ENCODE assay signal across 8 cellular contexts in the genomic region with DNA sequence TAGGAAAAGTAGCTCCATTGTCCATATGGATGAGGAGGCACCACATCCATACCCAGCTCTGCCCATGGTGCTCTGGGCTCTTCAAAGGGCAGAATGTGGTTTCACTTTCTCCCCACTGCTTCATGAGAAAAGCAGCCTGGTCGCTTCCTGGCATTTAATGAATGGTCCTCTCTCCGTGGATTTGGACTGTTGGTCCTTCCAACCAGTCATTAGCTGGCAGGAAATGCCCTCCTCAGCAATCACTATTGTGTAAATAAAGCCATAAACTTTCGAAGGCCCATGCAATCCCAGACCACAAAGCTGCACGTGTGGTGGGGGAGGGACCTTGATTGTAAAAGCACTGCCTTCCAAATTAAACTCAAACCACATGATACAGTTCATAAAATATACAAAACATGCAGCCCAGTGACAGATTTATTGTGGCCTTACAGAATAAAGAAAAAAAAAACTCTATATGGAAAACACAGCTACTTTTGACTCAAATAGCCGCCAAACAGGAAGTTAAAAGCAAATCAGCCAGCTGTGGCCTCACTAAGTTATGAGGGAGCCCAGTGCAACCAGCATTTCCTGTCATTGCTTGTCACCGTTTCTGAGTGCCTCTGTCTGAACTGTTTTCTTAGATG. TPM values are rescaled to one million over a fixed set of nuclear protein-coding genes. Genes with fewer than 3 reads are reported as not detected.
DNase-seq lines count a peak whose midpoint lies in the region; ATAC-seq and TF ChIP-seq lines count a peak whose summit lies in the region.

No MANE protein-coding gene starts in this region.

- H3K9me3 Mint-ChIP-seq in activated CD4-positive, alpha-beta T cell treated with anti-CD3 and anti-CD28 coated beads, Interleukin-2, amount 10 ng/mL, durations not matched to agents 24 days and 14 days: no peaks in the 10 kb centered on the region

- H3K23ac ChIP-seq in neuronal stem cell (ENCODE audit: low read depth, low read length, poor library complexity): no peak overlapping the region

- H3K36me3 ChIP-seq in A673 (ENCODE audit: insufficient read depth, low read length, poor library complexity, severe bottlenecking) (no peaks in the 10 kb centered on the region), neuronal stem cell (replicated peaks in 1 of 2; ENCODE audit: control insufficient read depth in 2 of 2, insufficient read depth in 2 of 2, low read length in 2 of 2) (no peaks in the 10 kb centered on the region)

- no peak overlapping the region for H2BK15ac ChIP-seq in neuronal stem cell (ENCODE audit: low read length)

- H2BK5ac ChIP-seq in neuronal stem cell (ENCODE audit: low read length): no peak overlapping the region

- peak; percentile 90 for ATAC-seq in GM18499 (IDR thresholded peaks at IDR 0.05; ENCODE audit: insufficient read depth, unreplicated experiment)
- ATAC-seq in HG02798 (IDR thresholded peaks at IDR 0.05; ENCODE audit: poor library complexity, unreplicated experiment): peak; percentile 88

- no peak overlapping the region for H4K91ac ChIP-seq in neuronal stem cell (ENCODE audit: low read depth, low read length, poor library complexity)

- POLR2A ChIA-PET in A673 (lab: Charles Lee; ENCODE audit: low non-redundant PET): no interaction called here

- no peaks in the 10 kb centered on the region for H3K27me3 Mint-ChIP-seq in activated CD4-positive, alpha-beta T cell treated with anti-CD3 and anti-CD28 coated beads, Interleukin-2, amount 10 ng/mL, durations not matched to agents 24 days and 14 days

- no peak overlapping the region for H3K14ac ChIP-seq in neuronal stem cell (ENCODE audit: low read length)

- no peak for TF ChIP-seq CTCF in A673 (conservative IDR thresholded peaks at IDR 0.05; ENCODE audit: low read depth, low read length)
- no peak for TF ChIP-seq CTCF in epithelial cell of esophagus (IDR thresholded peaks at IDR 0.05; ENCODE audit: insufficient read depth, low read depth, low read length, missing control alignments)

- no peak overlapping the region for H3K9ac ChIP-seq in neuronal stem cell (ENCODE audit: low read depth, low read length, poor library complexity)

- no peak overlapping the region for H3K4me2 ChIP-seq in neuronal stem cell (ENCODE audit: insufficient read depth, low read length, poor library complexity, severe bottlenecking)

- DNase-seq in A673 (ENCODE audit: low spot score) (peak; percentile 79), NCI-H1417 (lab: John Stamatoyannopoulos, UW) (peak; percentile 43 to 92 (median 75)), epithelial cell of esophagus (ENCODE audit: low read depth) (peak; percentile 17), neuronal stem cell (ENCODE audit: low spot score) (no peak), islet precursor cell (no peak)
- peak; percentile 77 for DNase-seq in activated CD4-positive, alpha-beta T cell treated with anti-CD3 and anti-CD28 coated beads, Interleukin-2, amount 10 ng/mL, durations not matched to agents 24 days and 14 days

- H3K4ac ChIP-seq in neuronal stem cell (ENCODE audit: low read length): no peak overlapping the region

- peak overlapping the region; percentile 67 for H2AFZ ChIP-seq in neuronal stem cell (ENCODE audit: low read length)

- no peaks in the 10 kb centered on the region for H3K9me3 ChIP-seq in A673 (ENCODE audit: low read depth, low read length, poor library complexity, severe bottlenecking)
- no peaks in the 10 kb centered on the region for H3K9me3 ChIP-seq in neuronal stem cell (replicated peaks in 1 of 2; ENCODE audit: control insufficient read depth in 2 of 2, insufficient read depth in 1 of 2, low read depth in 1 of 2, low read length in 2 of 2)

- BruUV-seq in A673 (replicated peaks; lab: Mats Ljungman, UMichigan): no TSS peak

- CTCF ChIA-PET in A673 (lab: Charles Lee): no interaction called here

- WGBS in neuronal stem cell (ENCODE audit: extremely low coverage in 2 of 2, insufficient read length in 2 of 2, insufficient replicate concordance in 1 of 2), 2 donors: no CpG with 5 or more reads among the region's 6 CpGs

- H3K4me1 ChIP-seq in A673 (ENCODE audit: insufficient read depth, low read length, poor library complexity, severe bottlenecking) (peaks cover 29% of the 10 kb centered on the region), neuronal stem cell (ENCODE audit: control insufficient read depth in 2 of 2, insufficient read depth in 1 of 2, low read depth in 1 of 2, low read length in 2 of 2) (peaks cover 2 to 17% of the 10 kb centered on the region in 2 donors)

- H2AK5ac ChIP-seq in neuronal stem cell (ENCODE audit: low read depth, low read length): no peak overlapping the region

- peaks cover 17% of the 10 kb centered on the region for H3K4me1 Mint-ChIP-seq in activated CD4-positive, alpha-beta T cell treated with anti-CD3 and anti-CD28 coated beads, Interleukin-2, amount 10 ng/mL, durations not matched to agents 24 days and 14 days

- peak overlapping the region; percentile 74 for H3K27ac ChIP-seq in A673 (ENCODE audit: low read depth, low read length, poor library complexity, severe bottlenecking)
- no peak overlapping the region for H3K27ac ChIP-seq in neuronal stem cell (replicated peaks; ENCODE audit: low read length)

- no peak overlapping the region for H2BK120ac ChIP-seq in neuronal stem cell (ENCODE audit: low read depth, low read length)

- no peak overlapping the region for H3K18ac ChIP-seq in neuronal stem cell (ENCODE audit: low read length)

- intact Hi-C loops in A673 (cut with micrococcal nuclease; ENCODE audit: unreplicated experiment): loop anchor here (10.0 kb wide), 2 partner anchors 186 to 256 kb away; no protein-coding TSS in a partner anchor
- intact Hi-C loops in activated CD4-positive, alpha-beta T cell treated with anti-CD3 and anti-CD28 coated beads, Interleukin-2, amount 10 ng/mL, durations not matched to agents 24 days and 14 days (cut with micrococcal nuclease): loop anchor here (1.0 to 10.0 kb wide), 3 partner anchors 9 to 294 kb away; a partner anchor contains a TSS

- no peaks in the 10 kb centered on the region for H3K79me1 ChIP-seq in neuronal stem cell (ENCODE audit: low read depth, low read length)

- peak overlapping the region; percentile 94 for H3K27ac Mint-ChIP-seq in activated CD4-positive, alpha-beta T cell treated with anti-CD3 and anti-CD28 coated beads, Interleukin-2, amount 10 ng/mL, durations not matched to agents 24 days and 14 days

- no peak overlapping the region for H2BK12ac ChIP-seq in neuronal stem cell (ENCODE audit: low read length)

- H3K36me3 Mint-ChIP-seq in activated CD4-positive, alpha-beta T cell treated with anti-CD3 and anti-CD28 coated beads, Interleukin-2, amount 10 ng/mL, durations not matched to agents 24 days and 14 days (ENCODE audit: low read depth): no peaks in the 10 kb centered on the region

- H3K4me3 ChIP-seq in A673 (ENCODE audit: low read depth, low read length, poor library complexity, severe bottlenecking): peak overlapping the region; percentile 3
- peak overlapping the region; percentile 7 for H3K4me3 ChIP-seq in epithelial cell of esophagus (ENCODE audit: low read length)
- peak overlapping the region in 1 of 2 donors; percentile 20 for H3K4me3 ChIP-seq in neuronal stem cell (ENCODE audit: low read length in 2 of 2)

- H3K27me3 ChIP-seq in A673 (replicated peaks; ENCODE audit: insufficient read depth, low read depth, low read length, poor library complexity) (no peaks in the 10 kb centered on the region), neuronal stem cell (ENCODE audit: control insufficient read depth in 3 of 3, insufficient read depth in 3 of 3, low read depth in 1 of 3, low read length in 3 of 3) (no peaks in the 10 kb centered on the region)

- H3K4me3 Mint-ChIP-seq in activated CD4-positive, alpha-beta T cell treated with anti-CD3 and anti-CD28 coated beads, Interleukin-2, amount 10 ng/mL, durations not matched to agents 24 days and 14 days: peak overlapping the region; percentile 84

- H4K8ac ChIP-seq in neuronal stem cell (ENCODE audit: low read depth, low read length): no peak overlapping the region

RNA-seq across cellular contexts. Expression of a gene that starts 8.1 kb away (rescaled TPM):
- total RNA-seq in A673 (2021): 38.0 and 42.2 TPM in 2 replicates
- total RNA-seq in activated CD4-positive, alpha-beta T cell treated with anti-CD3 and anti-CD28 coated beads, Interleukin-2, amount 10 ng/mL, durations not matched to agents 24 days and 14 days: 12.2 and 15.4 TPM in 2 replicates
- polyA plus RNA-seq in neuronal stem cell (2013, experiment 1 of 2): 0.93 TPM
- 1.0 TPM for polyA plus RNA-seq in neuronal stem cell (2013, experiment 2 of 2)

Comparison
In these comparisons a context has a peak if more than half of its experiments do, and no peak if none do; other contexts are left out.
1. DNase-seq: peak in A673 (single experiment), NCI-H1417 (3 of 3), activated CD4-positive, alpha-beta T cell treated with anti-CD3 and anti-CD28 coated beads, Interleukin-2, amount 10 ng/mL, durations not matched to agents 24 days and 14 days (single experiment) and epithelial cell of esophagus (single experiment); none in neuronal stem cell (single experiment) and islet precursor cell (single experiment).